17 cellular contexts compared by ENCODE assay signal in the genomic region with DNA sequence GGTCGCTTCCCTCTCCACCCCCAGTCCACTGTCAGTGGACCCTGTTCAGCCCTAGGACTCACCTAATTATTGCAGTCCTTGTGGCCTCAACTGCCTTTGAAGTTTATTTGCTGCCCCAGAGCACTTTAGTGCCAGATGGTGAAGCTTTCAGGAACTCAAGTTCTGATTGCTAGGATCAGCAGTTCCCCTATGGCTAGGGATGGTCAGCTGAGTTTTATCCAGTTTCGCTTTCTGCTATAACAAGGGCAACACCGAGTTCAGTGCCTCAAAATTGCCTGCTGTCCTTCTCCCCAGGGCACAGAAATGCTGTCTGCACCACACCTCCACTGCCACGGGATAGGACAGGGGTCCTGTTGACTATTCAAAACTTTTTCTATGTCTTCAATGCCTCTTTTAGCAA.
DNase-seq lines count a peak whose midpoint lies in the region; ATAC-seq and TF ChIP-seq lines count a peak whose summit lies in the region.
"Had no signal": no experiment of that assay in that cellular context is flagged by ENCODE, and none has a peak within 500 bp of the region (broad histone marks: within the 10 kb centered on the region; RNA-seq: fewer than 3 reads in every experiment).

No MANE protein-coding gene starts in this region.

- H3K4me3 ChIP-seq in tibial artery: no peak overlapping the region
- H3K4me3 ChIP-seq: A549, GM23338 had no signal

- peaks cover 0 to 5% (median 0%) of the 10 kb centered on the region in 3 donors for H3K9me3 ChIP-seq in tibial artery
- H3K9me3 ChIP-seq: A549 had no signal

- intact Hi-C loops in tibial artery (cut with DNase I; ENCODE audit: low total_unique reads): no loop called here

- no peaks in the 10 kb centered on the region for H3K4me1 Mint-ChIP-seq in activated naive CD4-positive, alpha-beta T cell treated with anti-CD3 and anti-CD28 coated beads, Interleukin-2, amount 50 U/mL, for 24 hours
- no peaks in the 10 kb centered on the region for H3K4me1 Mint-ChIP-seq in activated naive CD4-positive, alpha-beta T cell treated with anti-CD3 and anti-CD28 coated beads, Interleukin-2, amount 10 ng/mL, durations not matched to agents 7 days and 5 days
- H3K4me1 Mint-ChIP-seq: GM23338 had no signal

- CTCF ChIA-PET in activated naive CD4-positive, alpha-beta T cell treated with anti-CD3 and anti-CD28 coated beads, Interleukin-2, amount 10 ng/mL, durations not matched to agents 7 days and 5 days (lab: Charles Lee): no interaction called here

- no peak overlapping the region for H3K27ac ChIP-seq in tibial artery
- H3K27ac ChIP-seq: 22Rv1, A549, C4-2B had no signal

- H3K9me3 Mint-ChIP-seq in activated naive CD4-positive, alpha-beta T cell treated with anti-CD3 and anti-CD28 coated beads, Interleukin-2, amount 50 U/mL, for 24 hours: peaks cover 38% of the 10 kb centered on the region
- peaks cover 35% of the 10 kb centered on the region for H3K9me3 Mint-ChIP-seq in activated naive CD4-positive, alpha-beta T cell treated with anti-CD3 and anti-CD28 coated beads, Interleukin-2, amount 10 ng/mL, durations not matched to agents 7 days and 5 days
- H3K9me3 Mint-ChIP-seq: HFFc6 had no signal

- no peak for DNase-seq in activated naive CD4-positive, alpha-beta T cell treated with anti-CD3 and anti-CD28 coated beads, Interleukin-2, amount 10 ng/mL, durations not matched to agents 7 days and 5 days
- DNase-seq in OCI-M1 (lab: John Stamatoyannopoulos, UW) (peak; percentile 20), dermis blood vessel endothelial cell (peak; percentile 2), tibial artery (no peak), NCI-H82 treated with DMSO at 0.1 percent for 48 hours (lab: John Stamatoyannopoulos, UW; ENCODE audit: unreplicated experiment) (no peak)
- DNase-seq: AML-193; Caco-2; CD4-positive, alpha-beta T cell; H7; HFFc6 had no signal

- no peaks in the 10 kb centered on the region for H3K4me1 ChIP-seq in tibial artery
- H3K4me1 ChIP-seq: A549, Caco-2 had no signal

- no peak overlapping the region for H3K4me3 Mint-ChIP-seq in activated naive CD4-positive, alpha-beta T cell treated with anti-CD3 and anti-CD28 coated beads, Interleukin-2, amount 50 U/mL, for 24 hours
- H3K4me3 Mint-ChIP-seq in activated naive CD4-positive, alpha-beta T cell treated with anti-CD3 and anti-CD28 coated beads, Interleukin-2, amount 10 ng/mL, durations not matched to agents 7 days and 5 days: no peak overlapping the region
- H3K4me3 Mint-ChIP-seq: CD4-positive, alpha-beta T cell; GM23338; HFFc6 had no signal

- H3K27me3 Mint-ChIP-seq in activated naive CD4-positive, alpha-beta T cell treated with anti-CD3 and anti-CD28 coated beads, Interleukin-2, amount 50 U/mL, for 24 hours: no peaks in the 10 kb centered on the region
- H3K27me3 Mint-ChIP-seq in activated naive CD4-positive, alpha-beta T cell treated with anti-CD3 and anti-CD28 coated beads, Interleukin-2, amount 10 ng/mL, durations not matched to agents 7 days and 5 days: no peaks in the 10 kb centered on the region
- H3K27me3 Mint-ChIP-seq: CD4-positive, alpha-beta T cell had no signal

- no peak for TF ChIP-seq POLR2A in GM18505 (IDR thresholded peaks at IDR 0.05; ENCODE audit: borderline replicate concordance, extremely low read depth, insufficient read depth, insufficient read length)

- H3K27ac Mint-ChIP-seq in activated naive CD4-positive, alpha-beta T cell treated with anti-CD3 and anti-CD28 coated beads, Interleukin-2, amount 50 U/mL, for 24 hours: peak overlapping the region; percentile 4
- no peak overlapping the region for H3K27ac Mint-ChIP-seq in activated naive CD4-positive, alpha-beta T cell treated with anti-CD3 and anti-CD28 coated beads, Interleukin-2, amount 10 ng/mL, durations not matched to agents 7 days and 5 days
- H3K27ac Mint-ChIP-seq: CD4-positive, alpha-beta T cell; GM23338; HFFc6 had no signal

- TF ChIP-seq CTCF in tibial artery (IDR thresholded peaks at IDR 0.05): no peak

- H3K36me3 ChIP-seq in tibial artery: no peaks in the 10 kb centered on the region

- no peak for ATAC-seq in GM18505 (IDR thresholded peaks at IDR 0.05; ENCODE audit: unreplicated experiment)
- ATAC-seq: A549, GM23338, HCT116 had no signal

- no peaks in the 10 kb centered on the region for H3K27me3 ChIP-seq in tibial artery

- H3K36me3 Mint-ChIP-seq in activated naive CD4-positive, alpha-beta T cell treated with anti-CD3 and anti-CD28 coated beads, Interleukin-2, amount 50 U/mL, for 24 hours: peaks cover 34% of the 10 kb centered on the region
- no peaks in the 10 kb centered on the region for H3K36me3 Mint-ChIP-seq in activated naive CD4-positive, alpha-beta T cell treated with anti-CD3 and anti-CD28 coated beads, Interleukin-2, amount 10 ng/mL, durations not matched to agents 7 days and 5 days

Comparison
In these comparisons a context has a peak if more than half of its experiments do, and no peak if none do; other contexts are left out.
1. DNase-seq: peak in OCI-M1 (single experiment) and dermis blood vessel endothelial cell (single experiment); none in activated naive CD4-positive, alpha-beta T cell treated with anti-CD3 and anti-CD28 coated beads, Interleukin-2, amount 10 ng/mL, durations not matched to agents 7 days and 5 days (single experiment), tibial artery (0 of 2) and NCI-H82 treated with DMSO at 0.1 percent for 48 hours (single experiment).